Comparison of ENCODE assay signal across 9 cellular contexts in genomic region chr5:96439477-96440184, GRCh38. TPM values are rescaled to one million over a fixed set of nuclear protein-coding genes. Genes with fewer than 3 reads are reported as not detected.
DNase-seq lines count a peak whose midpoint lies in the region; ATAC-seq, FAIRE-seq and TF ChIP-seq lines count a peak whose summit lies in the region.
"Had no signal": no experiment of that assay in that cellular context is flagged by ENCODE, and none has a peak within 500 bp of the region (broad histone marks: within the 10 kb centered on the region; RNA-seq: fewer than 3 reads in every experiment).

No MANE protein-coding gene starts in this region.

- no TSS peak for BruUV-seq in HepG2 (replicated peaks; lab: Mats Ljungman, UMichigan)

- DNase-seq in GM13976 (ENCODE audit: low spot score) = peak; percentile 53
- no peak for DNase-seq in endothelial cell (ENCODE audit: low spot score)
- no peak for DNase-seq in HEK293T (ENCODE audit: extremely low spot score)
- DNase-seq in D341Med (ENCODE audit: low spot score) = no peak
- DNase-seq in HepG2 (ENCODE audit: low spot score) = no peak
- no peak for DNase-seq in HAP-1 (ENCODE audit: low spot score in 2 of 2)

- no peak overlapping the region for H3K27ac ChIP-seq in HepG2 (ENCODE audit: extremely low read length, insufficient read depth, low read length)

- FAIRE-seq in HepG2 (lab: Jason Lieb, UNC) = no peak

- no peak overlapping the region for H3K4me3 Mint-ChIP-seq in endothelial cell (ENCODE audit: unreplicated experiment)

- no peak for TF ChIP-seq CTCF in GM13976 (IDR thresholded peaks at IDR 0.05; ENCODE audit: borderline replicate concordance, control extremely low read depth, extremely low read depth, insufficient read depth, missing control alignments)
- peak; percentile 37 for TF ChIP-seq CTCF in endothelial cell (IDR thresholded peaks at IDR 0.05; ENCODE audit: unreplicated experiment)
- no peak for TF ChIP-seq CTCF in HepG2 (CRISPR knock-in tag; IDR thresholded peaks at IDR 0.05)

- no peaks in the 10 kb centered on the region for H4K20me1 ChIP-seq in HepG2 (ENCODE audit: insufficient read depth, low read length)

- intact Hi-C loops in HepG2 (cut with micrococcal nuclease; ENCODE audit: unreplicated experiment) = no loop called here

- no peaks in the 10 kb centered on the region for H3K36me3 Mint-ChIP-seq in endothelial cell (ENCODE audit: low read depth, unreplicated experiment)

- H3K27me3 ChIP-seq in HepG2 (ENCODE audit: control insufficient read depth in 1 of 2, insufficient read depth in 2 of 2, low read length in 2 of 2) (no peaks in the 10 kb centered on the region), HAP-1 (ENCODE audit: low read depth) (0 out of 2 replicates have a peak, but pooled peaks cover 2% of the 10 kb centered on the region)

- ATAC-seq in GM21515 (IDR thresholded peaks at IDR 0.05; ENCODE audit: unreplicated experiment) (peak; percentile 95), HG03378 (IDR thresholded peaks at IDR 0.05; ENCODE audit: unreplicated experiment) (peak; percentile 97), HepG2 (no peak)
- ATAC-seq: Panc1 had no signal

- TF ChIP-seq RAD21 in HepG2 (CRISPR knock-in tag; IDR thresholded peaks at IDR 0.05) = no peak

- peaks cover under 1% of the 10 kb centered on the region for H3K4me1 Mint-ChIP-seq in endothelial cell (ENCODE audit: unreplicated experiment)

- H3K9me3 Mint-ChIP-seq in endothelial cell (ENCODE audit: unreplicated experiment) = no peaks in the 10 kb centered on the region

- no peak overlapping the region for H3K9ac ChIP-seq in HepG2 (ENCODE audit: insufficient read depth, low read depth, low read length)

- WGBS in HepG2 (ENCODE audit: low lambda C conversion rate) = 8% methylated on average over 3 of the region's 3 CpGs

- CTCF ChIA-PET in HEK293T (lab: Yijun Ruan, JAX) (interaction anchor here (1.3 kb wide), 1 partner anchor 9 kb away, joined by 7 read pairs; no protein-coding TSS in a partner anchor), HepG2 (lab: Yijun Ruan, JAX; ENCODE audit: low intra/inter-chr PET ratio, low total read pairs) (no interaction called here)

- H3K4me2 ChIP-seq in HepG2 (ENCODE audit: low read depth, low read length) = no peak overlapping the region

- POLR2A ChIA-PET in HEK293T (lab: Yijun Ruan, JAX) = no interaction called here
- POLR2A ChIA-PET in HepG2 (lab: Yijun Ruan, JAX) = no interaction called here

- in situ Hi-C loops in GM13976 (cut with MboI; ENCODE audit: low sequenced_read_pairs, unreplicated experiment) (loop anchor here (10.0 kb wide), 1 partner anchor 585 kb away; no protein-coding TSS in a partner anchor), HepG2 (cut with HindIII; ENCODE audit: extremely low pct_ligation_motif_present, low pct_unique_long_range_greater_than_20kb) (no loop called here), HAP-1 (cut with MboI; ENCODE audit: low sequenced_read_pairs) (no loop called here)

- H3K4me1 ChIP-seq in HepG2 (ENCODE audit: insufficient read depth, low read length) (no peaks in the 10 kb centered on the region), HAP-1 (no peaks in the 10 kb centered on the region)

- TF ChIP-seq EP300 in HepG2 (IDR thresholded peaks at IDR 0.05; ENCODE audit: low read depth in 2 of 2, low read length in 2 of 2) (no peak), HepG2 (CRISPR knock-in tag; IDR thresholded peaks at IDR 0.05; ENCODE audit: borderline replicate concordance) (no peak)

- H3K4me3 ChIP-seq in HepG2 (replicated peaks in 1 of 3; ENCODE audit: insufficient read depth in 1 of 3, low read depth in 2 of 3, low read length in 3 of 3) = no peak overlapping the region
- H3K4me3 ChIP-seq in HAP-1 = no peak overlapping the region

- H3K36me3 ChIP-seq in HepG2 (replicated peaks in 1 of 2; ENCODE audit: control insufficient read depth in 1 of 2, insufficient read depth in 2 of 2, low read length in 2 of 2) = no peaks in the 10 kb centered on the region
- no peaks in the 10 kb centered on the region for H3K36me3 ChIP-seq in HAP-1 (replicated peaks)

- H3K27ac Mint-ChIP-seq in endothelial cell (ENCODE audit: unreplicated experiment) = no peak overlapping the region

- no peak overlapping the region for H2AFZ ChIP-seq in HepG2 (ENCODE audit: low read length)

- H3K79me2 ChIP-seq in HepG2 (ENCODE audit: insufficient read depth, low read length) = no peaks in the 10 kb centered on the region

- no peaks in the 10 kb centered on the region for H3K27me3 Mint-ChIP-seq in endothelial cell (ENCODE audit: unreplicated experiment)

- no peak for TF ChIP-seq POLR2A in HepG2 (IDR thresholded peaks at IDR 0.05; ENCODE audit: insufficient read depth in 1 of 2, low read depth in 2 of 2, low read length in 2 of 2)

- H3K9me3 ChIP-seq in HepG2 (ENCODE audit: low read length) = no peaks in the 10 kb centered on the region
- no peaks in the 10 kb centered on the region for H3K9me3 ChIP-seq in HAP-1

TF ChIP-seq in HEK293T, 16 proteins besides CTCF, POLR2A, EP300 and RAD21:
- no peak for TF ChIP-seq ELF4 (IDR thresholded peaks at IDR 0.05)
- TF ChIP-seq NFRKB (IDR thresholded peaks at IDR 0.05) = no peak
- no peak for TF ChIP-seq SUZ12 (IDR thresholded peaks at IDR 0.05)
- no peak for TF ChIP-seq LEF1 (IDR thresholded peaks at IDR 0.05; ENCODE audit: borderline replicate concordance)
- no peak for TF ChIP-seq FOXM1 (IDR thresholded peaks at IDR 0.05; ENCODE audit: borderline replicate concordance)
- no peak for TF ChIP-seq ARNT (IDR thresholded peaks at IDR 0.05)
- no peak for TF ChIP-seq PKNOX1 (IDR thresholded peaks at IDR 0.05)
- no peak for TF ChIP-seq HDGF (IDR thresholded peaks at IDR 0.05; ENCODE audit: borderline replicate concordance)
- no peak for TF ChIP-seq FOXK2 (IDR thresholded peaks at IDR 0.05)
- TF ChIP-seq ZNF384 (IDR thresholded peaks at IDR 0.05) = no peak
- TF ChIP-seq FOXA1 (IDR thresholded peaks at IDR 0.05) = no peak
- no peak for TF ChIP-seq SP1 (IDR thresholded peaks at IDR 0.05)

TF ChIP-seq in HepG2, 621 proteins besides CTCF, POLR2A, EP300 and RAD21 (continues in another document):
- TF ChIP-seq FOXC1 (CRISPR knock-in tag; IDR thresholded peaks at IDR 0.05; ENCODE audit: borderline replicate concordance) (no peak), BRD4 (CRISPR knock-in tag; IDR thresholded peaks at IDR 0.05) (no peak), ZNF557 (CRISPR knock-in tag; IDR thresholded peaks at IDR 0.05) (no peak), GATA4 (IDR thresholded peaks at IDR 0.05; ENCODE audit: borderline replicate concordance, low read depth) (no peak), ZNF609 (CRISPR knock-in tag; IDR thresholded peaks at IDR 0.05; ENCODE audit: borderline replicate concordance) (no peak), ZNF343 (CRISPR knock-in tag; IDR thresholded peaks at IDR 0.05) (no peak)

RNA-seq across cellular contexts. Expression of gene PCSK1, which starts 6.6 kb away (rescaled TPM):
- 0.41 TPM for total RNA-seq in endothelial cell (ENCODE audit: unreplicated experiment)
- not detected in 2 replicates for total RNA-seq in HepG2 (2016; rRNA removed; fragmentation: Illumina TruSeq; extraction: Trizol)
- total RNA-seq in HepG2 (2016; cell fraction: cytosol; rRNA removed; fragmentation: Illumina TruSeq; extraction: Trizol; ENCODE audit: low read depth) = not detected in 2 replicates
- total RNA-seq in HepG2 (2016; cell fraction: insoluble cytoplasmic fraction; rRNA removed; fragmentation: Illumina TruSeq; extraction: Trizol) = not detected in 2 replicates
- total RNA-seq in HepG2 (2016; cell fraction: membrane; rRNA removed; fragmentation: Illumina TruSeq; extraction: Trizol) = not detected in 2 replicates
- not detected in 2 replicates for total RNA-seq in HepG2 (2016; cell fraction: nucleus; rRNA removed; fragmentation: Illumina TruSeq; extraction: Trizol)
- not detected in 2 replicates for polyA plus RNA-seq in HepG2 (2011; rRNA removed)
- polyA plus RNA-seq in HepG2 (2011; cell fraction: cytosol; rRNA removed) = not detected in 2 replicates
- not detected in 2 replicates for polyA plus RNA-seq in HepG2 (2011; cell fraction: nucleus; rRNA removed)
- polyA plus RNA-seq in HepG2 (2012) = 0.03 and 0.07 TPM in 2 replicates
- polyA plus RNA-seq in HepG2 (2016; cell fraction: cytosol; fragmentation: Illumina TruSeq; extraction: Trizol; ENCODE audit: low read depth) = not detected in 2 replicates
- not detected in 2 replicates for polyA plus RNA-seq in HepG2 (2016; cell fraction: insoluble cytoplasmic fraction; fragmentation: Illumina TruSeq; extraction: Trizol; ENCODE audit: low read depth)
- polyA plus RNA-seq in HepG2 (2016; cell fraction: membrane; fragmentation: Illumina TruSeq; extraction: Trizol; ENCODE audit: low read depth) = not detected in 2 replicates
- not detected in 2 replicates for polyA plus RNA-seq in HepG2 (2016; cell fraction: nucleus; fragmentation: Illumina TruSeq; extraction: Trizol; ENCODE audit: insufficient read depth, low read depth)
- 2.2 TPM in 1 of 2 replicates, not detected in the other for polyA minus RNA-seq in HepG2 (2011; rRNA and poly(A)+ RNA removed; ENCODE audit: low replicate concordance)
- polyA minus RNA-seq in HepG2 (2011; cell fraction: cytosol; rRNA and poly(A)+ RNA removed) = not detected in 2 replicates
- polyA minus RNA-seq in HepG2 (2011; cell fraction: nucleus; rRNA and poly(A)+ RNA removed) = not detected in 2 replicates
